2 cellular contexts compared by ENCODE assay signal in the genomic region with DNA sequence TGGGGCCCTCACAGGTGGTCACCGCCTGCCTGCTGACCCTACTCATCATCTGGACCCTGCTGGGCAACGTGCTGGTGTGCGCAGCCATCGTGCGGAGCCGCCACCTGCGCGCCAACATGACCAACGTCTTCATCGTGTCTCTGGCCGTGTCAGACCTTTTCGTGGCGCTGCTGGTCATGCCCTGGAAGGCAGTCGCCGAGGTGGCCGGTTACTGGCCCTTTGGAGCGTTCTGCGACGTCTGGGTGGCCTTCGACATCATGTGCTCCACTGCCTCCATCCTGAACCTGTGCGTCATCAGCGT.
TF ChIP-seq lines count a peak whose summit lies in the region.

No MANE protein-coding gene starts in this region.

TF ChIP-seq in GM23338, 12 proteins besides CTCF, POLR2A, EP300 and RAD21 (continued from another document):
- TF ChIP-seq, protein P1, sequence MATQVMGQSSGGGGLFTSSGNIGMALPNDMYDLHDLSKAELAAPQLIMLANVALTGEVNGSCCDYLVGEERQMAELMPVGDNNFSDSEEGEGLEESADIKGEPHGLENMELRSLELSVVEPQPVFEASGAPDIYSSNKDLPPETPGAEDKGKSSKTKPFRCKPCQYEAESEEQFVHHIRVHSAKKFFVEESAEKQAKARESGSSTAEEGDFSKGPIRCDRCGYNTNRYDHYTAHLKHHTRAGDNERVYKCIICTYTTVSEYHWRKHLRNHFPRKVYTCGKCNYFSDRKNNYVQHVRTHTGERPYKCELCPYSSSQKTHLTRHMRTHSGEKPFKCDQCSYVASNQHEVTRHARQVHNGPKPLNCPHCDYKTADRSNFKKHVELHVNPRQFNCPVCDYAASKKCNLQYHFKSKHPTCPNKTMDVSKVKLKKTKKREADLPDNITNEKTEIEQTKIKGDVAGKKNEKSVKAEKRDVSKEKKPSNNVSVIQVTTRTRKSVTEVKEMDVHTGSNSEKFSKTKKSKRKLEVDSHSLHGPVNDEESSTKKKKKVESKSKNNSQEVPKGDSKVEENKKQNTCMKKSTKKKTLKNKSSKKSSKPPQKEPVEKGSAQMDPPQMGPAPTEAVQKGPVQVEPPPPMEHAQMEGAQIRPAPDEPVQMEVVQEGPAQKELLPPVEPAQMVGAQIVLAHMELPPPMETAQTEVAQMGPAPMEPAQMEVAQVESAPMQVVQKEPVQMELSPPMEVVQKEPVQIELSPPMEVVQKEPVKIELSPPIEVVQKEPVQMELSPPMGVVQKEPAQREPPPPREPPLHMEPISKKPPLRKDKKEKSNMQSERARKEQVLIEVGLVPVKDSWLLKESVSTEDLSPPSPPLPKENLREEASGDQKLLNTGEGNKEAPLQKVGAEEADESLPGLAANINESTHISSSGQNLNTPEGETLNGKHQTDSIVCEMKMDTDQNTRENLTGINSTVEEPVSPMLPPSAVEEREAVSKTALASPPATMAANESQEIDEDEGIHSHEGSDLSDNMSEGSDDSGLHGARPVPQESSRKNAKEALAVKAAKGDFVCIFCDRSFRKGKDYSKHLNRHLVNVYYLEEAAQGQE (IDR thresholded peaks at IDR 0.05; ENCODE audit: unreplicated experiment), result no peak
- TF ChIP-seq, protein P2, sequence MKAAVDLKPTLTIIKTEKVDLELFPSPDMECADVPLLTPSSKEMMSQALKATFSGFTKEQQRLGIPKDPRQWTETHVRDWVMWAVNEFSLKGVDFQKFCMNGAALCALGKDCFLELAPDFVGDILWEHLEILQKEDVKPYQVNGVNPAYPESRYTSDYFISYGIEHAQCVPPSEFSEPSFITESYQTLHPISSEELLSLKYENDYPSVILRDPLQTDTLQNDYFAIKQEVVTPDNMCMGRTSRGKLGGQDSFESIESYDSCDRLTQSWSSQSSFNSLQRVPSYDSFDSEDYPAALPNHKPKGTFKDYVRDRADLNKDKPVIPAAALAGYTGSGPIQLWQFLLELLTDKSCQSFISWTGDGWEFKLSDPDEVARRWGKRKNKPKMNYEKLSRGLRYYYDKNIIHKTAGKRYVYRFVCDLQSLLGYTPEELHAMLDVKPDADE (IDR thresholded peaks at IDR 0.05), result no peak
- TF ChIP-seq POLR2AphosphoS5 (IDR thresholded peaks at IDR 0.05; ENCODE audit: low read depth) (no peak), ZNF331 (CRISPR knock-in tag; IDR thresholded peaks at IDR 0.05; ENCODE audit: low read depth) (no peak), CREB1 (CRISPR knock-in tag; IDR thresholded peaks at IDR 0.05; ENCODE audit: low read depth) (no peak), ZNF114 (CRISPR knock-in tag; IDR thresholded peaks at IDR 0.05) (no peak), STAT1 (IDR thresholded peaks at IDR 0.05; ENCODE audit: unreplicated experiment) (no peak), EZH2phosphoT487 (IDR thresholded peaks at IDR 0.05; ENCODE audit: unreplicated experiment) (no peak)
- TF ChIP-seq, protein P3, sequence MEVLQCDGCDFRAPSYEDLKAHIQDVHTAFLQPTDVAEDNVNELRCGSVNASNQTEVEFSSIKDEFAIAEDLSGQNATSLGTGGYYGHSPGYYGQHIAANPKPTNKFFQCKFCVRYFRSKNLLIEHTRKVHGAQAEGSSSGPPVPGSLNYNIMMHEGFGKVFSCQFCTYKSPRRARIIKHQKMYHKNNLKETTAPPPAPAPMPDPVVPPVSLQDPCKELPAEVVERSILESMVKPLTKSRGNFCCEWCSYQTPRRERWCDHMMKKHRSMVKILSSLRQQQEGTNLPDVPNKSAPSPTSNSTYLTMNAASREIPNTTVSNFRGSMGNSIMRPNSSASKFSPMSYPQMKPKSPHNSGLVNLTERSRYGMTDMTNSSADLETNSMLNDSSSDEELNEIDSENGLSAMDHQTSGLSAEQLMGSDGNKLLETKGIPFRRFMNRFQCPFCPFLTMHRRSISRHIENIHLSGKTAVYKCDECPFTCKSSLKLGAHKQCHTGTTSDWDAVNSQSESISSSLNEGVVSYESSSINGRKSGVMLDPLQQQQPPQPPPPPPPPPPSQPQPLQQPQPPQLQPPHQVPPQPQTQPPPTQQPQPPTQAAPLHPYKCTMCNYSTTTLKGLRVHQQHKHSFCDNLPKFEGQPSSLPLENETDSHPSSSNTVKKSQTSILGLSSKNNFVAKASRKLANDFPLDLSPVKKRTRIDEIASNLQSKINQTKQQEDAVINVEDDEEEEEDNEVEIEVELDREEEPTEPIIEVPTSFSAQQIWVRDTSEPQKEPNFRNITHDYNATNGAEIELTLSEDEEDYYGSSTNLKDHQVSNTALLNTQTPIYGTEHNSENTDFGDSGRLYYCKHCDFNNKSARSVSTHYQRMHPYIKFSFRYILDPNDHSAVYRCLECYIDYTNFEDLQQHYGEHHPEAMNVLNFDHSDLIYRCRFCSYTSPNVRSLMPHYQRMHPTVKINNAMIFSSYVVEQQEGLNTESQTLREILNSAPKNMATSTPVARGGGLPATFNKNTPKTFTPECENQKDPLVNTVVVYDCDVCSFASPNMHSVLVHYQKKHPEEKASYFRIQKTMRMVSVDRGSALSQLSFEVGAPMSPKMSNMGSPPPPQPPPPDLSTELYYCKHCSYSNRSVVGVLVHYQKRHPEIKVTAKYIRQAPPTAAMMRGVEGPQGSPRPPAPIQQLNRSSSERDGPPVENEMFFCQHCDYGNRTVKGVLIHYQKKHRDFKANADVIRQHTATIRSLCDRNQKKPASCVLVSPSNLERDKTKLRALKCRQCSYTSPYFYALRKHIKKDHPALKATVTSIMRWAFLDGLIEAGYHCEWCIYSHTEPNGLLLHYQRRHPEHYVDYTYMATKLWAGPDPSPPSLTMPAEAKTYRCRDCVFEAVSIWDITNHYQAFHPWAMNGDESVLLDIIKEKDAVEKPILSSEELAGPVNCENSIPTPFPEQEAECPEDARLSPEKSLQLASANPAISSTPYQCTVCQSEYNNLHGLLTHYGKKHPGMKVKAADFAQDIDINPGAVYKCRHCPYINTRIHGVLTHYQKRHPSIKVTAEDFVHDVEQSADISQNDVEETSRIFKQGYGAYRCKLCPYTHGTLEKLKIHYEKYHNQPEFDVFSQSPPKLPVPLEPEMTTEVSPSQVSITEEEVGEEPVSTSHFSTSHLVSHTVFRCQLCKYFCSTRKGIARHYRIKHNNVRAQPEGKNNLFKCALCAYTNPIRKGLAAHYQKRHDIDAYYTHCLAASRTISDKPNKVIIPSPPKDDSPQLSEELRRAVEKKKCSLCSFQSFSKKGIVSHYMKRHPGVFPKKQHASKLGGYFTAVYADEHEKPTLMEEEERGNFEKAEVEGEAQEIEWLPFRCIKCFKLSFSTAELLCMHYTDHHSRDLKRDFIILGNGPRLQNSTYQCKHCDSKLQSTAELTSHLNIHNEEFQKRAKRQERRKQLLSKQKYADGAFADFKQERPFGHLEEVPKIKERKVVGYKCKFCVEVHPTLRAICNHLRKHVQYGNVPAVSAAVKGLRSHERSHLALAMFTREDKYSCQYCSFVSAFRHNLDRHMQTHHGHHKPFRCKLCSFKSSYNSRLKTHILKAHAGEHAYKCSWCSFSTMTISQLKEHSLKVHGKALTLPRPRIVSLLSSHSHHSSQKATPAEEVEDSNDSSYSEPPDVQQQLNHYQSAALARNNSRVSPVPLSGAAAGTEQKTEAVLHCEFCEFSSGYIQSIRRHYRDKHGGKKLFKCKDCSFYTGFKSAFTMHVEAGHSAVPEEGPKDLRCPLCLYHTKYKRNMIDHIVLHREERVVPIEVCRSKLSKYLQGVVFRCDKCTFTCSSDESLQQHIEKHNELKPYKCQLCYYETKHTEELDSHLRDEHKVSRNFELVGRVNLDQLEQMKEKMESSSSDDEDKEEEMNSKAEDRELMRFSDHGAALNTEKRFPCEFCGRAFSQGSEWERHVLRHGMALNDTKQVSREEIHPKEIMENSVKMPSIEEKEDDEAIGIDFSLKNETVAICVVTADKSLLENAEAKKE (CRISPR knock-in tag; IDR thresholded peaks at IDR 0.05), result no peak
TF ChIP-seq in GM23338: peak in this region for 0.

TF ChIP-seq in WTC11, 78 proteins besides CTCF, POLR2A, EP300 and RAD21 (continued from another document):
- TF ChIP-seq, protein P4, sequence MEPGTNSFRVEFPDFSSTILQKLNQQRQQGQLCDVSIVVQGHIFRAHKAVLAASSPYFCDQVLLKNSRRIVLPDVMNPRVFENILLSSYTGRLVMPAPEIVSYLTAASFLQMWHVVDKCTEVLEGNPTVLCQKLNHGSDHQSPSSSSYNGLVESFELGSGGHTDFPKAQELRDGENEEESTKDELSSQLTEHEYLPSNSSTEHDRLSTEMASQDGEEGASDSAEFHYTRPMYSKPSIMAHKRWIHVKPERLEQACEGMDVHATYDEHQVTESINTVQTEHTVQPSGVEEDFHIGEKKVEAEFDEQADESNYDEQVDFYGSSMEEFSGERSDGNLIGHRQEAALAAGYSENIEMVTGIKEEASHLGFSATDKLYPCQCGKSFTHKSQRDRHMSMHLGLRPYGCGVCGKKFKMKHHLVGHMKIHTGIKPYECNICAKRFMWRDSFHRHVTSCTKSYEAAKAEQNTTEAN (CRISPR knock-in tag; IDR thresholded peaks at IDR 0.05), result no peak
TF ChIP-seq in WTC11: peak in this region for 1.
